8 cellular contexts compared by ENCODE assay signal in genomic region chr1:153774780-153775431, GRCh38. TPM values are rescaled to one million over a fixed set of nuclear protein-coding genes. Genes with fewer than 3 reads are reported as not detected.
A peak's percentile ranks its signal among the peaks of the same experiment; 100 is the strongest.
DNase-seq lines count a peak whose midpoint lies in the region; ATAC-seq and TF ChIP-seq lines count a peak whose summit lies in the region.

Gene SLC27A3 (plus strand): TSS chr1:153775407. CDS start chr1:153775498, 91 bp downstream.

- WGBS in body of pancreas, 2 donors = 4 to 7% methylated on average over 12 to 34 of the region's 34 CpGs

- peaks cover 0 to 2% of the 10 kb centered on the region in 2 donors for H3K36me3 ChIP-seq in body of pancreas (replicated peaks in 1 of 2; ENCODE audit: insufficient read depth in 1 of 2, low read depth in 2 of 2)

- H3K4me3 ChIP-seq in GM12864 (ENCODE audit: low read depth, low read length) (peak within 1 kb of the TSS; percentile 75), body of pancreas (peak within 1 kb of the TSS; percentile 16 to 49), retinal pigment epithelial cell (ENCODE audit: low read length) (peak within 1 kb of the TSS; percentile 60)

- peak within 1 kb of the TSS; percentile 65 to 86 (median 78) for H3K27ac ChIP-seq in body of pancreas

- H3K27me3 ChIP-seq in body of pancreas = no peaks in the 10 kb centered on the region

- no peak for DNase-seq in GM12864 (ENCODE audit: low read depth)
- peak; percentile 78 for DNase-seq in NCI-H510A (lab: John Stamatoyannopoulos, UW)
- DNase-seq in body of pancreas = peak; percentile 48 to 71 (median 62)
- DNase-seq in hypothalamus (lab: John Stamatoyannopoulos, UW) = peak in 39 of 51 donors; percentile 10 to 75 (median 50)
- no peak for DNase-seq in retinal pigment epithelial cell (ENCODE audit: low read depth)

- no peak for TF ChIP-seq CTCF in GM12864 (IDR thresholded peaks at IDR 0.05; ENCODE audit: low read depth, low read length, missing control alignments)
- no peak for TF ChIP-seq CTCF in body of pancreas (IDR thresholded peaks at IDR 0.05)
- TF ChIP-seq CTCF in retinal pigment epithelial cell (conservative IDR thresholded peaks at IDR 0.05; ENCODE audit: low read depth, low read length) = no peak

- no peaks in the 10 kb centered on the region for H3K9me3 ChIP-seq in body of pancreas

- H3K4me1 ChIP-seq in body of pancreas = peaks cover 56% of the 10 kb centered on the region

- ATAC-seq in HG02678 (IDR thresholded peaks at IDR 0.05; ENCODE audit: unreplicated experiment) (peak; percentile 26), body of pancreas (peak; percentile 58), HG03039 (IDR thresholded peaks at IDR 0.05; ENCODE audit: unreplicated experiment) (no peak), GM18870 (IDR thresholded peaks at IDR 0.05; ENCODE audit: unreplicated experiment) (no peak)

- intact Hi-C loops in body of pancreas (cut with DNase I) = no loop called here

- TF ChIP-seq POLR2A in body of pancreas (IDR thresholded peaks at IDR 0.05) = no peak

RNA-seq across cellular contexts. Expression of gene SLC27A3, which starts in this region (rescaled TPM):
- total RNA-seq in body of pancreas = 10 to 100 TPM; 15.0 to 21.1 TPM

Comparison
In these comparisons a context has a peak if more than half of its experiments do, and no peak if none do; other contexts are left out.
1. DNase-seq: peak in NCI-H510A (single experiment), body of pancreas (4 of 4) and hypothalamus (39 of 51); none in GM12864 (single experiment) and retinal pigment epithelial cell (single experiment).
2. ATAC-seq: peak in HG02678 (single experiment) and body of pancreas (single experiment); none in HG03039 (single experiment) and GM18870 (single experiment).
3. Peak in every context shown above with its lines, with median percentiles within 50 percentile points of each other: H3K4me3 ChIP-seq.